12 cellular contexts compared by ENCODE assay signal in the genomic region with DNA sequence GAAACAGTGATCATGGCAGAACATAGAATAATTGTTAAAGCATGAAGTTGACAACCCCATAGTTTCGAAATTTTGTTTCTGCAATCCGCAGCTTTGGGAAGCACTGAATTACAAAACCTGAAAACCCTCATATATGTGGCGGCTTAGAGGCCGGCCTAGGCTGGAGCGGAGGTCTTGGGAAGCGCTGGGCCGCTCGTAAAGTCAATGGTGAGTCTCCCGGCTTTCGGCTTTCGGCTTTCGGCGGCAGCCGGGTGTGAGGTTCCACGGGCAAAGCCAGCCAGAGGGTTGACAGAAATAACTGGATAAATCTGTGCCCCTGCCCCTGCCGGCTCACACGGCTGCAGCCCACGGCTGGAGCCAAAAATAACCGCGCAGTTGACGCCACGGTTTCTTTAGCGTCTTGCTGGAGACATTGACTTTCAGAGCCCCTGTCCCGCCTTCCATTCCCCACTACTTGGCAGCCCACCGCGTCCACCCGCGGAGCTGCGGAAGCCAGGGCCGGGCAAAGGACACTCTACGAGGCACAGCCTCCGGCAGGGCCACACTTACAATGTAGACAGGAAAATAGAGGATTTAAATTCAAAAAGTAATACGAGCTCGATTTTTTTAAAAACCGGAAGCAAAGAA. TPM values are rescaled to one million over a fixed set of nuclear protein-coding genes. Genes with fewer than 3 reads are reported as not detected.
DNase-seq lines count a peak whose midpoint lies in the region; ATAC-seq lines count a peak whose summit lies in the region.
"Had no signal": no experiment of that assay in that cellular context is flagged by ENCODE, and none has a peak within 500 bp of the region (broad histone marks: within the 10 kb centered on the region; RNA-seq: fewer than 3 reads in every experiment).

No MANE protein-coding gene starts in this region.

- POLR2A ChIA-PET in CD4-positive, alpha-beta memory T cell (lab: Charles Lee; ENCODE audit: partially characterized antibody) = no interaction called here

- peaks cover 1 to 24% (median 11%) of the 10 kb centered on the region in 4 donors for H3K4me1 Mint-ChIP-seq in CD4-positive, alpha-beta memory T cell
- peaks cover 37% of the 10 kb centered on the region for H3K4me1 Mint-ChIP-seq in dendritic cell treated with granulocyte-macrophage colony-stimulating factor and Interleukin-4, amounts not matched to agents 40 ng/mL and 50 ng/mL, for 4 days (ENCODE audit: low read depth)
- peaks cover 9 to 22% (median 13%) of the 10 kb centered on the region in 3 donors for H3K4me1 Mint-ChIP-seq in naive B cell

- H3K9me3 ChIP-seq in CD4-positive, alpha-beta memory T cell (ENCODE audit: control insufficient read depth in 1 of 2, low read length in 2 of 2) = no peaks in the 10 kb centered on the region

- H3K36me3 Mint-ChIP-seq in CD4-positive, alpha-beta memory T cell = no peaks in the 10 kb centered on the region
- no peaks in the 10 kb centered on the region for H3K36me3 Mint-ChIP-seq in dendritic cell treated with granulocyte-macrophage colony-stimulating factor and Interleukin-4, amounts not matched to agents 40 ng/mL and 50 ng/mL, for 4 days (ENCODE audit: low read depth)
- peaks cover 1 to 6% of the 10 kb centered on the region in 2 donors for H3K36me3 Mint-ChIP-seq in naive B cell

- H3K27me3 ChIP-seq in CD4-positive, alpha-beta memory T cell (ENCODE audit: insufficient read depth, low read length) = peaks cover 33% of the 10 kb centered on the region

- intact Hi-C loops in CD4-positive, alpha-beta memory T cell (cut with micrococcal nuclease) = no loop called here
- intact Hi-C loops in dendritic cell treated with granulocyte-macrophage colony-stimulating factor and Interleukin-4, amounts not matched to agents 40 ng/mL and 50 ng/mL, for 4 days (cut with micrococcal nuclease) = no loop called here

- ATAC-seq in naive B cell (ENCODE audit: low read depth in 2 of 2) (no peak), HG02852 (IDR thresholded peaks at IDR 0.05; ENCODE audit: unreplicated experiment) (no peak)
- ATAC-seq: left colon had no signal

- H3K9me3 Mint-ChIP-seq in CD4-positive, alpha-beta memory T cell = no peaks in the 10 kb centered on the region
- H3K9me3 Mint-ChIP-seq in dendritic cell treated with granulocyte-macrophage colony-stimulating factor and Interleukin-4, amounts not matched to agents 40 ng/mL and 50 ng/mL, for 4 days = no peaks in the 10 kb centered on the region
- peaks cover 0 to 5% (median 0%) of the 10 kb centered on the region in 7 donors for H3K9me3 Mint-ChIP-seq in naive B cell

- peaks cover 43 to 55% of the 10 kb centered on the region in 2 donors for H3K27me3 Mint-ChIP-seq in CD4-positive, alpha-beta memory T cell
- H3K27me3 Mint-ChIP-seq in dendritic cell treated with granulocyte-macrophage colony-stimulating factor and Interleukin-4, amounts not matched to agents 40 ng/mL and 50 ng/mL, for 4 days = peaks cover 75% of the 10 kb centered on the region
- peaks cover 70 to 79% (median 76%) of the 10 kb centered on the region in 3 donors for H3K27me3 Mint-ChIP-seq in naive B cell

- H3K27ac Mint-ChIP-seq in CD4-positive, alpha-beta memory T cell = no peak overlapping the region
- peak overlapping the region; percentile 44 for H3K27ac Mint-ChIP-seq in dendritic cell treated with granulocyte-macrophage colony-stimulating factor and Interleukin-4, amounts not matched to agents 40 ng/mL and 50 ng/mL, for 4 days
- peak overlapping the region in 2 of 6 donors; percentile 14 to 73 for H3K27ac Mint-ChIP-seq in naive B cell

- no peak overlapping the region for H3K27ac ChIP-seq in CD4-positive, alpha-beta memory T cell (ENCODE audit: low read depth, low read length)

- CTCF ChIA-PET in CD4-positive, alpha-beta memory T cell (lab: Charles Lee; ENCODE audit: partially characterized antibody) = interaction anchor here (1.0 to 1.5 kb wide), 2 partner anchors 10 to 41 kb away, joined by 3 read pairs; no protein-coding TSS in a partner anchor

- H3K4me3 ChIP-seq in CD4-positive, alpha-beta memory T cell (ENCODE audit: low read length in 2 of 2) = no peak overlapping the region

- no peaks in the 10 kb centered on the region for H3K36me3 ChIP-seq in CD4-positive, alpha-beta memory T cell (ENCODE audit: insufficient read depth, low read length)

- DNase-seq in CD4-positive, alpha-beta memory T cell = no peak
- DNase-seq in NOMO-1 treated with dmso at 0.1 percent for 144 hours (lab: John Stamatoyannopoulos, UW; ENCODE audit: unreplicated experiment) (peak; percentile 53), naive B cell (no peak), NCI-H146 (lab: John Stamatoyannopoulos, UW) (no peak), NCI-H69 (lab: John Stamatoyannopoulos, UW) (no peak), HT-29 (ENCODE audit: low spot score) (no peak)
- DNase-seq: DND-41, left colon, NCI-H2081 had no signal

- H3K4me3 Mint-ChIP-seq in CD4-positive, alpha-beta memory T cell = peak overlapping the region in 7 of 8 donors; percentile 42 to 81 (median 75)
- H3K4me3 Mint-ChIP-seq in dendritic cell treated with granulocyte-macrophage colony-stimulating factor and Interleukin-4, amounts not matched to agents 40 ng/mL and 50 ng/mL, for 4 days = peak overlapping the region; percentile 76
- peak overlapping the region; percentile 42 to 80 (median 68) for H3K4me3 Mint-ChIP-seq in naive B cell

- H3K4me1 ChIP-seq in CD4-positive, alpha-beta memory T cell (ENCODE audit: insufficient read depth, low read length) = peaks cover 11% of the 10 kb centered on the region

RNA-seq across cellular contexts. Expression of a gene that starts 6.9 kb away (rescaled TPM):
- not detected for total RNA-seq in CD4-positive, alpha-beta memory T cell
- polyA plus RNA-seq in CD4-positive, alpha-beta memory T cell = not detected
- polyA plus RNA-seq in naive B cell (ENCODE audit: low read depth in 6 of 6) = not detected
- 1.8 and 2.3 TPM in 2 replicates for total RNA-seq in HT-29 (2014; rRNA removed; shearing (Covaris generic))
- total RNA-seq: bronchial epithelial cell, left colon had no signal

RNA-seq across cellular contexts. Expression of a gene that starts 28.5 kb away (rescaled TPM):
- not detected for total RNA-seq in CD4-positive, alpha-beta memory T cell
- not detected for polyA plus RNA-seq in CD4-positive, alpha-beta memory T cell
- polyA plus RNA-seq in naive B cell (ENCODE audit: low read depth in 6 of 6) = not detected
- total RNA-seq in HT-29 (2014; rRNA removed; shearing (Covaris generic)) = 32.8 and 43.9 TPM in 2 replicates
- total RNA-seq: bronchial epithelial cell, left colon had no signal

Comparison
In these comparisons a context has a peak if more than half of its experiments do, and no peak if none do; other contexts are left out.
1. RNA of a gene that starts 28.5 kb away (total RNA-seq): 32.8 to 43.9 TPM in HT-29; not detected in CD4-positive, alpha-beta memory T cell; every median in the first group is over 10 times any median in the second.
2. Peak in every context shown above with its lines, with median percentiles within 50 percentile points of each other: H3K4me3 Mint-ChIP-seq.